In the genomic region with DNA sequence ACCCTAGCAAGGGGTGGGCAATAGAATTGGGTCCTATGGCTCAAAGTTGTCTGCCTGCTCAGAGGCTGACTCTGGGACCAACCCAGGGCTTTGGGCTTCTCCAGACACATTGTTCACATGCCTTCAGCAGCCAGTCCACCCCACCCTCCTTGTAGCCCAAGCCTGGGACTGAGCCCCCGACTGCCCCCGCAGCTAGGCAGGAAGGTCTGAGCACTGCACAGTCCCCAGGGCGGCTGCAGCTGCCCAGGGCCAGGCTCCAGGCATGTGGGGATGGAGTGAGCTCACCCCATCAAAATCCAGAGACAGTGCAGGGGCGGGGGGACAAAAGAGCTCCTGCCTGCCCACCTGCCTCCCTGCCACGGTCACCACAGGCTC, we compare ENCODE assay signal across 14 cellular contexts. TPM values are rescaled to one million over a fixed set of nuclear protein-coding genes. Genes with fewer than 3 reads are reported as not detected.
DNase-seq lines count a peak whose midpoint lies in the region; ATAC-seq, FAIRE-seq and TF ChIP-seq lines count a peak whose summit lies in the region.
"Had no signal": no experiment of that assay in that cellular context is flagged by ENCODE, and none has a peak within 500 bp of the region (broad histone marks: within the 10 kb centered on the region; RNA-seq: fewer than 3 reads in every experiment).

No MANE protein-coding gene starts in this region.

- H3K27me3 ChIP-seq in lower lobe of right lung (ENCODE audit: low read depth) (no peaks in the 10 kb centered on the region), stomach smooth muscle (ENCODE audit: control insufficient read depth in 1 of 2, insufficient read depth in 2 of 2, low read length in 2 of 2) (no peaks in the 10 kb centered on the region)
- H3K27me3 ChIP-seq in CD8-positive, alpha-beta T cell (ENCODE audit: insufficient read depth, low read length) = no peaks in the 10 kb centered on the region

- no peak for ATAC-seq in lower lobe of right lung
- no peak for ATAC-seq in CD8-positive, alpha-beta T cell
- no peak for ATAC-seq in HG03039 (IDR thresholded peaks at IDR 0.05; ENCODE audit: unreplicated experiment)

- peaks cover 2% of the 10 kb centered on the region for H3K36me3 Mint-ChIP-seq in chondrocyte (ENCODE audit: low read depth)
- no peaks in the 10 kb centered on the region for H3K36me3 Mint-ChIP-seq in CD8-positive, alpha-beta T cell

- CTCF ChIA-PET in OCI-LY7 (lab: Charles Lee; ENCODE audit: unreplicated experiment) = no interaction called here
- CTCF ChIA-PET in CD8-positive, alpha-beta T cell (lab: Charles Lee) = no interaction called here

- no peak overlapping the region for H3K4me3 ChIP-seq in lower lobe of right lung
- H3K4me3 ChIP-seq in stomach smooth muscle (ENCODE audit: low read length in 2 of 2) = peak overlapping the region in 1 of 2 donors; percentile 15
- H3K4me3 ChIP-seq in OCI-LY7 (ENCODE audit: low read depth, low read length, poor library complexity, severe bottlenecking) = no peak overlapping the region
- H3K4me3 ChIP-seq in CD8-positive, alpha-beta T cell (ENCODE audit: low read depth, low read length) = no peak overlapping the region

- H3K79me2 ChIP-seq in OCI-LY7 (ENCODE audit: insufficient read depth, low read depth, low read length) = no peaks in the 10 kb centered on the region

- no peak for DNase-seq in chondrocyte (ENCODE audit: low spot score)
- no peak for DNase-seq in lower lobe of right lung
- no peak for DNase-seq in activated CD4-positive, CD25-positive, alpha-beta regulatory T cell (lab: John Stamatoyannopoulos, UW)
- no peak for DNase-seq in OCI-LY7 (ENCODE audit: low spot score)
- no peak for DNase-seq in CD8-positive, alpha-beta T cell
- DNase-seq: activated effector memory CD4-positive, alpha-beta T cell treated with Interleukin-2 at 50 U/mL for 16 hours; NCI-H1105 had no signal

- no TSS peak for BruUV-seq in OCI-LY7 (replicated peaks; lab: Mats Ljungman, UMichigan)

- H3K4me3 Mint-ChIP-seq in chondrocyte (ENCODE audit: unreplicated experiment) = no peak overlapping the region
- H3K4me3 Mint-ChIP-seq in CD8-positive, alpha-beta T cell = no peak overlapping the region

- peaks cover 98% of the 10 kb centered on the region for H3K4me1 Mint-ChIP-seq in chondrocyte (ENCODE audit: low read depth)
- H3K4me1 Mint-ChIP-seq in CD8-positive, alpha-beta T cell (ENCODE audit: low read depth) = no peaks in the 10 kb centered on the region

- peak overlapping the region; percentile 42 to 57 for H3K9ac ChIP-seq in stomach smooth muscle (ENCODE audit: low read length in 2 of 2)

- H3K9me3 ChIP-seq in lower lobe of right lung = no peaks in the 10 kb centered on the region
- H3K9me3 ChIP-seq in stomach smooth muscle (ENCODE audit: control insufficient read depth in 2 of 2, low read length in 2 of 2) = no peaks in the 10 kb centered on the region
- H3K9me3 ChIP-seq in OCI-LY7 (ENCODE audit: low read length) = no peaks in the 10 kb centered on the region
- no peaks in the 10 kb centered on the region for H3K9me3 ChIP-seq in CD8-positive, alpha-beta T cell (ENCODE audit: low read length)

- POLR2A ChIA-PET in OCI-LY7 (lab: Charles Lee) = no interaction called here
- POLR2A ChIA-PET in CD8-positive, alpha-beta T cell (lab: Charles Lee) = no interaction called here

- no peaks in the 10 kb centered on the region for H3K9me3 Mint-ChIP-seq in chondrocyte (ENCODE audit: low read depth)
- H3K9me3 Mint-ChIP-seq in CD8-positive, alpha-beta T cell = no peaks in the 10 kb centered on the region

- no peak overlapping the region for H3K4me2 ChIP-seq in OCI-LY7 (ENCODE audit: low read length)

- no peaks in the 10 kb centered on the region for H3K27me3 Mint-ChIP-seq in chondrocyte (ENCODE audit: low read depth)
- H3K27me3 Mint-ChIP-seq in CD8-positive, alpha-beta T cell (ENCODE audit: low read depth) = no peaks in the 10 kb centered on the region

- intact Hi-C loops in lower lobe of right lung (cut with DNase I) = no loop called here
- intact Hi-C loops in OCI-LY7 (cut with micrococcal nuclease; ENCODE audit: unreplicated experiment) = no loop called here
- intact Hi-C loops in CD8-positive, alpha-beta T cell (cut with DNase I, micrococcal nuclease) = no loop called here

- H2AFZ ChIP-seq in OCI-LY7 (ENCODE audit: low read length) = no peak overlapping the region

- H3K27ac ChIP-seq in lower lobe of right lung = peak overlapping the region; percentile 68
- H3K27ac ChIP-seq in stomach smooth muscle (ENCODE audit: low read length) = peak overlapping the region; percentile 85
- no peak overlapping the region for H3K27ac ChIP-seq in OCI-LY7 (ENCODE audit: low read depth, low read length, poor library complexity, severe bottlenecking)
- H3K27ac ChIP-seq in CD8-positive, alpha-beta T cell (ENCODE audit: low read depth, low read length) = no peak overlapping the region
- H3K27ac ChIP-seq: epithelial cell of prostate, VCaP had no signal

- H4K20me1 ChIP-seq in OCI-LY7 (ENCODE audit: insufficient read depth, low read length) = no peaks in the 10 kb centered on the region

- H3K27ac Mint-ChIP-seq in chondrocyte (ENCODE audit: unreplicated experiment) = peak overlapping the region; percentile 92
- H3K27ac Mint-ChIP-seq in CD8-positive, alpha-beta T cell = no peak overlapping the region

- peak; percentile 11 for FAIRE-seq in G401.6 (lab: Jason Lieb, UNC)
- FAIRE-seq: D721Med, H54 had no signal

- TF ChIP-seq CTCF in chondrocyte (IDR thresholded peaks at IDR 0.05) = peak; percentile 37
- TF ChIP-seq CTCF in lower lobe of right lung (IDR thresholded peaks at IDR 0.05) = no peak
- TF ChIP-seq CTCF in OCI-LY7 (conservative IDR thresholded peaks at IDR 0.05; ENCODE audit: low read length) = no peak
- no peak for TF ChIP-seq CTCF in CD8-positive, alpha-beta T cell (IDR thresholded peaks at IDR 0.05)

- H3K9me2 ChIP-seq in OCI-LY7 (ENCODE audit: insufficient read depth, low read length) = no peaks in the 10 kb centered on the region

- H3K36me3 ChIP-seq in lower lobe of right lung (peaks cover 4% of the 10 kb centered on the region), stomach smooth muscle (ENCODE audit: control insufficient read depth in 2 of 2, insufficient read depth in 2 of 2, low read length in 2 of 2) (peaks cover 0 to 17% of the 10 kb centered on the region in 2 donors), OCI-LY7 (ENCODE audit: insufficient read depth, low read length) (no peaks in the 10 kb centered on the region)
- H3K36me3 ChIP-seq in CD8-positive, alpha-beta T cell (ENCODE audit: insufficient read depth, low read length) = no peaks in the 10 kb centered on the region

- H3K4me1 ChIP-seq in lower lobe of right lung = peaks cover 95% of the 10 kb centered on the region
- peaks cover 95% of the 10 kb centered on the region for H3K4me1 ChIP-seq in stomach smooth muscle (ENCODE audit: control insufficient read depth, insufficient read depth, low read length)
- no peaks in the 10 kb centered on the region for H3K4me1 ChIP-seq in OCI-LY7 (ENCODE audit: insufficient read depth, low read length, poor library complexity, severe bottlenecking)
- peaks cover 10% of the 10 kb centered on the region for H3K4me1 ChIP-seq in CD8-positive, alpha-beta T cell (ENCODE audit: insufficient read depth, low read length)

RNA-seq across cellular contexts. Expression of a gene that starts 35.6 kb away (rescaled TPM):
- total RNA-seq in chondrocyte = 348 to 488 TPM (median 481 TPM) in 3 replicates
- 216 TPM for total RNA-seq in lower lobe of right lung
- total RNA-seq in OCI-LY7 (2014; rRNA removed; shearing (Covaris generic)) = 1.2 and 1.6 TPM in 2 replicates
- 3.5 and 4.7 TPM in 2 replicates for total RNA-seq in OCI-LY7 (2022)
- total RNA-seq in CD8-positive, alpha-beta T cell = 1 to 10 TPM; 3.6 to 5.1 TPM

Comparison
In these comparisons a context has a peak if more than half of its experiments do, and no peak if none do; other contexts are left out.
1. H3K27ac ChIP-seq: peak in lower lobe of right lung (single experiment) and stomach smooth muscle (single experiment); none in OCI-LY7 (single experiment) and CD8-positive, alpha-beta T cell (single experiment).
2. RNA of a gene that starts 35.6 kb away (total RNA-seq): 348 to 488 TPM in chondrocyte and 216 TPM in lower lobe of right lung (single experiment); 3.6 to 5.1 TPM in CD8-positive, alpha-beta T cell and 1.2 to 4.7 TPM in OCI-LY7; every median in the first group is over 10 times any median in the second.